In the genomic region with DNA sequence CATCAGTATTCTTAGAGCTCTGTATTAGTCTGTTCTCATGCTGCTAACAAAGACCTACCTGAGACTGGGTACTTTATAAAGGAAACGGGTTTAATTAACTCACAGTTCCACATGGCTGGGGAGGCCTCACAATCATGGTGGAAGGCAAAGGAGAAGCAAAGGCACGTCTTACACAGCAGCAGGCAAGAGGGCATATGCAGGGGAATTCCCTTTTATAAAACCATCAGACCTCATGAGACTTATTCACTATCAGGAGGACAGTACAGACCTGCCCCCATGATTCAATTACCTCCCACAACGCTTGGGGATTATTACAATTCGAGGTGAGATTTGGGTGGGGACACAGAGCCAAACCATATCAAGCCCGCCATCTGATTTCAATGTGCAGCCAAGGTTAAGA, we compare ENCODE assay signal across 8 cellular contexts. TPM values are rescaled to one million over a fixed set of nuclear protein-coding genes. Genes with fewer than 3 reads are reported as not detected.
"Had no signal": no experiment of that assay in that cellular context is flagged by ENCODE, and none has a peak within 500 bp of the region (broad histone marks: within the 10 kb centered on the region; RNA-seq: fewer than 3 reads in every experiment).

No MANE protein-coding gene starts in this region.

RNA-seq across cellular contexts. Expression of gene VSIG4, which starts 17.1 kb away (rescaled TPM):
- total RNA-seq: activated naive CD4-positive, alpha-beta T cell treated with anti-CD3 and anti-CD28 coated beads for 36 hours; activated naive CD8-positive, alpha-beta T cell treated with anti-CD3 and anti-CD28 coated beads for 36 hours; activated T-helper 1 cell treated with anti-CD3 and anti-CD28 coated beads, Interleukin-12 subunit alpha, Interleukin-12 subunit beta, Interleukin-2, Interleukin-4 antibody, amounts not matched to agents 30 ng/mL and 10 ng/mL and 1 ng/mL, durations not matched to agents 14 hours and 24 hours and 36 hours; activated T-helper 2 cell treated with anti-CD3 and anti-CD28 coated beads, Interferon-gamma antibody, Interleukin-2, Interleukin-4, amounts not matched to agents 10 μg/mL and 5 μg/mL and 100 μg/mL, durations not matched to agents 14 hours and 24 hours and 36 hours; astrocyte; bronchial epithelial cell; cardiac muscle cell; chondrocyte had no signal
- polyA plus RNA-seq: cardiac muscle cell had no signal
